Comparison of ENCODE assay signal across 16 cellular contexts in the genomic region with DNA sequence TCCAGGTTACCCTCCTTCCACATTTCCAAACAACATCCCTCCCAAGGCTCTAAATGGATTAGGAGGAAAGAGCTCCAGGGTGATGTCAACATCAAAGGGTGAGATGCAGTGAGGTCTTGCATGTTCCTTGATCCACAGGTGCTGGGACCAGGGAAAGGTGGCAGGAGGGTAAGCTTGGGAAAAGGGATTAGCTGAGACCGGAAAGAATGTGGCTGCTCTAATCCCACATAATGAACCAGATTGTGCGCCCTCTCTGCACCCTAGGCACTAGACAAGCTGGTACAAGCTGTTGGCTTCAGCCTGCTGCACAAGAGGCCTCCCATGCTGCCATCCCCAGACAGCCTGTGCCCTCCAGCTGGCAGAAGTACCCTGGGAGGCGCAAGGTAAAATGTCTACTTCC. TPM values are rescaled to one million over a fixed set of nuclear protein-coding genes. Genes with fewer than 3 reads are reported as not detected.
A peak's percentile ranks its signal among the peaks of the same experiment; 100 is the strongest.
DNase-seq lines count a peak whose midpoint lies in the region; ATAC-seq, FAIRE-seq and TF ChIP-seq lines count a peak whose summit lies in the region.
"Had no signal": no experiment of that assay in that cellular context is flagged by ENCODE, and none has a peak within 500 bp of the region (broad histone marks: within the 10 kb centered on the region; RNA-seq: fewer than 3 reads in every experiment).

No MANE protein-coding gene starts in this region.

- TF ChIP-seq CTCF in breast epithelium (IDR thresholded peaks at IDR 0.05) = no peak
- no peak for TF ChIP-seq CTCF in BE2C (IDR thresholded peaks at IDR 0.05; ENCODE audit: low read depth, low read length)

- H3K9me3 ChIP-seq in breast epithelium (no peaks in the 10 kb centered on the region), neuronal stem cell (replicated peaks in 1 of 2; ENCODE audit: control insufficient read depth in 2 of 2, insufficient read depth in 1 of 2, low read depth in 1 of 2, low read length in 2 of 2) (peaks cover 2 to 4% of the 10 kb centered on the region in 2 donors), BE2C (no peaks in the 10 kb centered on the region)
- H3K9me3 ChIP-seq: vagina had no signal

- intact Hi-C loops in breast epithelium (cut with DNase I; ENCODE audit: low total_unique reads) = no loop called here

- H2BK15ac ChIP-seq in neuronal stem cell (ENCODE audit: low read length) = no peak overlapping the region

- ATAC-seq in HG02938 (IDR thresholded peaks at IDR 0.05; ENCODE audit: unreplicated experiment) = no peak
- ATAC-seq: T-helper 17 cell had no signal

- no peak overlapping the region for H3K14ac ChIP-seq in neuronal stem cell (ENCODE audit: low read length)

- no peak for FAIRE-seq in H54 (lab: Jason Lieb, UNC)
- FAIRE-seq: GM19239, kidney had no signal

- no CpG with 5 or more reads among the region's 3 CpGs for WGBS in neuronal stem cell (ENCODE audit: extremely low coverage in 2 of 2, insufficient read length in 2 of 2, insufficient replicate concordance in 1 of 2), 2 donors

- H2BK120ac ChIP-seq in neuronal stem cell (ENCODE audit: low read depth, low read length) = no peak overlapping the region

- H3K23ac ChIP-seq in neuronal stem cell (ENCODE audit: low read depth, low read length, poor library complexity) = no peak overlapping the region

- H2AK5ac ChIP-seq in neuronal stem cell (ENCODE audit: low read depth, low read length) = no peak overlapping the region

- H3K9ac ChIP-seq in neuronal stem cell (ENCODE audit: low read depth, low read length, poor library complexity) = no peak overlapping the region

- H4K8ac ChIP-seq in neuronal stem cell (ENCODE audit: low read depth, low read length) = no peak overlapping the region

- no peaks in the 10 kb centered on the region for H3K27me3 ChIP-seq in breast epithelium
- no peaks in the 10 kb centered on the region for H3K27me3 ChIP-seq in neuronal stem cell (ENCODE audit: control insufficient read depth in 3 of 3, insufficient read depth in 3 of 3, low read depth in 1 of 3, low read length in 3 of 3)
- H3K27me3 ChIP-seq in BE2C = no peaks in the 10 kb centered on the region
- H3K27me3 ChIP-seq: vagina had no signal

- H3K4me1 ChIP-seq in breast epithelium (peaks cover 0 to 7% of the 10 kb centered on the region in 2 donors), neuronal stem cell (ENCODE audit: control insufficient read depth in 2 of 2, insufficient read depth in 1 of 2, low read depth in 1 of 2, low read length in 2 of 2) (peaks cover 8 to 9% of the 10 kb centered on the region in 2 donors), BE2C (no peaks in the 10 kb centered on the region)

- H3K4ac ChIP-seq in neuronal stem cell (ENCODE audit: low read length) = no peak overlapping the region

- no peak overlapping the region for H2AFZ ChIP-seq in neuronal stem cell (ENCODE audit: low read length)

- peak overlapping the region; percentile 62 for H3K18ac ChIP-seq in neuronal stem cell (ENCODE audit: low read length)

- TF ChIP-seq POLR2A in breast epithelium (IDR thresholded peaks at IDR 0.05) (no peak), H54 (IDR thresholded peaks at IDR 0.05; ENCODE audit: low read depth, low read length) (no peak)

- H3K4me3 ChIP-seq in breast epithelium (no peak overlapping the region), neuronal stem cell (ENCODE audit: low read length in 2 of 2) (no peak overlapping the region), BE2C (ENCODE audit: low read depth, low read length) (no peak overlapping the region)
- H3K4me3 ChIP-seq: vagina had no signal

- H3K79me1 ChIP-seq in neuronal stem cell (ENCODE audit: low read depth, low read length) = no peaks in the 10 kb centered on the region

- H3K4me2 ChIP-seq in neuronal stem cell (ENCODE audit: insufficient read depth, low read length, poor library complexity, severe bottlenecking) = no peak overlapping the region

- H2BK5ac ChIP-seq in neuronal stem cell (ENCODE audit: low read length) = no peak overlapping the region

- peak; percentile 58 for DNase-seq in DMS153 (lab: John Stamatoyannopoulos, UW)
- peak; percentile 84 for DNase-seq in NCI-H1694 (lab: John Stamatoyannopoulos, UW)
- peak in 1 of 2 donors; percentile 81 for DNase-seq in breast epithelium (ENCODE audit: low spot score in 2 of 2)
- no peak for DNase-seq in neuronal stem cell (ENCODE audit: low spot score)
- no peak for DNase-seq in BE2C
- DNase-seq in H54 (ENCODE audit: insufficient read length, low spot score) = no peak
- DNase-seq in activated CD4-positive, alpha-beta T cell treated with anti-CD3 and anti-CD28 coated beads, Interleukin-2, amount 50 U/mL, for 48 hours = no peak
- DNase-seq: activated CD4-positive, alpha-beta T cell treated with anti-CD3 and anti-CD28 coated beads for 1 hour; activated naive CD4-positive, alpha-beta T cell treated with Interleukin-2 at 50 U/mL for 16 hours; KBM-7; kidney; NCI-H526; T-helper 17 cell had no signal

- no peaks in the 10 kb centered on the region for H3K36me3 ChIP-seq in breast epithelium
- H3K36me3 ChIP-seq in neuronal stem cell (replicated peaks in 1 of 2; ENCODE audit: control insufficient read depth in 2 of 2, insufficient read depth in 2 of 2, low read length in 2 of 2) = peaks cover 0 to 2% of the 10 kb centered on the region in 2 donors
- peaks cover 52% of the 10 kb centered on the region for H3K36me3 ChIP-seq in BE2C

- no peak overlapping the region for H2BK12ac ChIP-seq in neuronal stem cell (ENCODE audit: low read length)

- H3K27ac ChIP-seq in breast epithelium (peak overlapping the region; percentile 62 to 66), neuronal stem cell (replicated peaks; ENCODE audit: low read length) (no peak overlapping the region)
- H3K27ac ChIP-seq: vagina had no signal

- no peak overlapping the region for H4K91ac ChIP-seq in neuronal stem cell (ENCODE audit: low read depth, low read length, poor library complexity)

RNA-seq across cellular contexts. Expression of a gene that starts 34.9 kb away (rescaled TPM):
- 10 to 100 TPM; 11.3 to 18.2 (median 11.5) TPM for total RNA-seq in breast epithelium
- polyA plus RNA-seq in neuronal stem cell (2013, experiment 1 of 2) = 1.2 TPM
- polyA plus RNA-seq in neuronal stem cell (2013, experiment 2 of 2) = 1.1 TPM
- 11.4 TPM for polyA plus RNA-seq in BE2C (2012; ENCODE audit: insufficient read depth, insufficient read length, low read depth)

Comparison
In these comparisons a context has a peak if more than half of its experiments do, and no peak if none do; other contexts are left out.
1. DNase-seq: peak in DMS153 (single experiment) and NCI-H1694 (single experiment); none in neuronal stem cell (single experiment), BE2C (single experiment), H54 (single experiment) and activated CD4-positive, alpha-beta T cell treated with anti-CD3 and anti-CD28 coated beads, Interleukin-2, amount 50 U/mL, for 48 hours (0 of 2).